Comparison of ENCODE assay signal across 1 cellular context in the genomic region with DNA sequence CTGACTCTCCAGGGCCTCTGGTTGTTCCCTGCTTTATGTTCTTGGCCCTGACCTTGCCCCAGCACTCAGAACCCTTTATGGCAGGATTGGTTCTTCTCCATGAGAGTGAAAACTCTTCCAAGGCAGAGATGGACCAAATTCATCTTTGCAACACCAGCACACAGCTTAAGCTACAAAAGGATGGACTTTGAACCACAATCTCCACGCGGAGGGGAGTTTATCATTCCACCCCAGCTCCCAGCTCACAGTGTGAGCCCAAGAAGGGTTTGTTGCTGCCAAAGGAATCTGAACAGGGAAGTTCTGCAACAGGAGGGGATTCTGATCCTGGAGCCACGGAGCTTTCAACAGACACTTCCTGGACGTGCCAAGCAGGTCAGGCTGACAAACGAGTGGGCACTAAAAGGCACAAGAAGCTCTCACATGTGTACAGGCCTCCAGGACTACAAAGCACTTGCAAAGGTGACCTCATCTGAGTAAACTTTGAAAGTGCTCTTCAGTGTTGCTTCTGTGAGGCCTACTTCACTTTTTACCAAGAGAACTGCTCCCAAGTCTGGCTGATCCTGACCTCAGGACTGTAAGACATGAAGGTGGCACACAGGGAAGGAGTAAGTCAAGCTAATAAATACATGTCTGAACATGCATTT.
TF ChIP-seq lines count a peak whose summit lies in the region.

No MANE protein-coding gene starts in this region.

TF ChIP-seq in HepG2, 621 proteins besides CTCF, POLR2A, EP300 and RAD21 (continued from another document and continues in another):
- TF ChIP-seq, protein P1, sequence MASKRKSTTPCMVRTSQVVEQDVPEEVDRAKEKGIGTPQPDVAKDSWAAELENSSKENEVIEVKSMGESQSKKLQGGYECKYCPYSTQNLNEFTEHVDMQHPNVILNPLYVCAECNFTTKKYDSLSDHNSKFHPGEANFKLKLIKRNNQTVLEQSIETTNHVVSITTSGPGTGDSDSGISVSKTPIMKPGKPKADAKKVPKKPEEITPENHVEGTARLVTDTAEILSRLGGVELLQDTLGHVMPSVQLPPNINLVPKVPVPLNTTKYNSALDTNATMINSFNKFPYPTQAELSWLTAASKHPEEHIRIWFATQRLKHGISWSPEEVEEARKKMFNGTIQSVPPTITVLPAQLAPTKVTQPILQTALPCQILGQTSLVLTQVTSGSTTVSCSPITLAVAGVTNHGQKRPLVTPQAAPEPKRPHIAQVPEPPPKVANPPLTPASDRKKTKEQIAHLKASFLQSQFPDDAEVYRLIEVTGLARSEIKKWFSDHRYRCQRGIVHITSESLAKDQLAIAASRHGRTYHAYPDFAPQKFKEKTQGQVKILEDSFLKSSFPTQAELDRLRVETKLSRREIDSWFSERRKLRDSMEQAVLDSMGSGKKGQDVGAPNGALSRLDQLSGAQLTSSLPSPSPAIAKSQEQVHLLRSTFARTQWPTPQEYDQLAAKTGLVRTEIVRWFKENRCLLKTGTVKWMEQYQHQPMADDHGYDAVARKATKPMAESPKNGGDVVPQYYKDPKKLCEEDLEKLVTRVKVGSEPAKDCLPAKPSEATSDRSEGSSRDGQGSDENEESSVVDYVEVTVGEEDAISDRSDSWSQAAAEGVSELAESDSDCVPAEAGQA (IDR thresholded peaks at IDR 0.05; ENCODE audit: low read depth), result no peak
- TF ChIP-seq, protein P1 (CRISPR knock-in tag; IDR thresholded peaks at IDR 0.05; ENCODE audit: borderline replicate concordance), result no peak
- TF ChIP-seq ZNF773 (CRISPR knock-in tag; IDR thresholded peaks at IDR 0.05; ENCODE audit: borderline replicate concordance) (no peak), ZNF543 (CRISPR knock-in tag; IDR thresholded peaks at IDR 0.05) (peak; percentile 75; the same call in 1 of the 2 replicates), PCBP1 (IDR thresholded peaks at IDR 0.05; ENCODE audit: borderline replicate concordance, low read depth, low read length) (no peak), NR2F6 (IDR thresholded peaks at IDR 0.05) (peak; percentile 67; the same call in 1 of the 2 replicates), NR2F6 (CRISPR knock-in tag; IDR thresholded peaks at IDR 0.05) (peak; percentile 78), FOXJ3 (CRISPR knock-in tag; IDR thresholded peaks at IDR 0.05; ENCODE audit: borderline replicate concordance) (peak; percentile 81; the same call in 1 of the 2 replicates), ZNF251 (CRISPR knock-in tag; IDR thresholded peaks at IDR 0.05) (no peak), ISL2 (CRISPR knock-in tag; IDR thresholded peaks at IDR 0.05) (peak; percentile 94), HINFP (CRISPR knock-in tag; IDR thresholded peaks at IDR 0.05; ENCODE audit: low read depth) (no peak; the same call in 1 of the 2 replicates), DPF2 (CRISPR knock-in tag; IDR thresholded peaks at IDR 0.05; ENCODE audit: borderline replicate concordance, low read depth) (peak; percentile 60), MTF2 (CRISPR knock-in tag; IDR thresholded peaks at IDR 0.05; ENCODE audit: borderline replicate concordance) (no peak), ZNF616 (CRISPR knock-in tag; IDR thresholded peaks at IDR 0.05; ENCODE audit: low read depth) (no peak), ZNF20 (CRISPR knock-in tag; IDR thresholded peaks at IDR 0.05) (no peak), ZNF704 (CRISPR knock-in tag; IDR thresholded peaks at IDR 0.05; ENCODE audit: borderline replicate concordance) (peak; percentile 74; the same call in 1 of the 2 replicates), ARNTL (CRISPR knock-in tag; IDR thresholded peaks at IDR 0.05) (peak; percentile 83), SRF (IDR thresholded peaks at IDR 0.05; ENCODE audit: low read depth, low read length) (no peak), ZNF530 (CRISPR knock-in tag; IDR thresholded peaks at IDR 0.05; ENCODE audit: low read depth) (no peak), GLI4 (CRISPR knock-in tag; IDR thresholded peaks at IDR 0.05; ENCODE audit: borderline replicate concordance) (no peak), ZBTB37 (CRISPR knock-in tag; IDR thresholded peaks at IDR 0.05) (no peak), TMF1 (CRISPR knock-in tag; IDR thresholded peaks at IDR 0.05; ENCODE audit: low read depth) (no peak; the same call in 1 of the 2 replicates), MIER2 (CRISPR knock-in tag; IDR thresholded peaks at IDR 0.05) (peak; percentile 83; the same call in 1 of the 2 replicates), IRX3 (CRISPR knock-in tag; IDR thresholded peaks at IDR 0.05; ENCODE audit: borderline replicate concordance, low read depth) (peak; percentile 18; the same call in 1 of the 2 replicates), TCF7 (IDR thresholded peaks at IDR 0.05; ENCODE audit: low read depth) (peak; percentile 91), NRL (CRISPR knock-in tag; IDR thresholded peaks at IDR 0.05; ENCODE audit: borderline replicate concordance) (no peak), TSC22D2 (CRISPR knock-in tag; IDR thresholded peaks at IDR 0.05; ENCODE audit: borderline replicate concordance) (no peak; the same call in 1 of the 2 replicates), ZBTB7A (CRISPR knock-in tag; IDR thresholded peaks at IDR 0.05) (no peak), YEATS2 (CRISPR knock-in tag; IDR thresholded peaks at IDR 0.05; ENCODE audit: borderline replicate concordance) (peak; percentile 78; the same call in 1 of the 2 replicates), ZNF737 (CRISPR knock-in tag; IDR thresholded peaks at IDR 0.05; ENCODE audit: borderline replicate concordance) (no peak), ZMYM2 (CRISPR knock-in tag; IDR thresholded peaks at IDR 0.05) (0 out of 2 replicates have a peak, but pooled peaks have one; percentile 54), KMT2B (CRISPR knock-in tag; IDR thresholded peaks at IDR 0.05) (peak; percentile 74), CENPT (CRISPR knock-in tag; IDR thresholded peaks at IDR 0.05; ENCODE audit: low read depth) (no peak)
- TF ChIP-seq, protein P2, sequence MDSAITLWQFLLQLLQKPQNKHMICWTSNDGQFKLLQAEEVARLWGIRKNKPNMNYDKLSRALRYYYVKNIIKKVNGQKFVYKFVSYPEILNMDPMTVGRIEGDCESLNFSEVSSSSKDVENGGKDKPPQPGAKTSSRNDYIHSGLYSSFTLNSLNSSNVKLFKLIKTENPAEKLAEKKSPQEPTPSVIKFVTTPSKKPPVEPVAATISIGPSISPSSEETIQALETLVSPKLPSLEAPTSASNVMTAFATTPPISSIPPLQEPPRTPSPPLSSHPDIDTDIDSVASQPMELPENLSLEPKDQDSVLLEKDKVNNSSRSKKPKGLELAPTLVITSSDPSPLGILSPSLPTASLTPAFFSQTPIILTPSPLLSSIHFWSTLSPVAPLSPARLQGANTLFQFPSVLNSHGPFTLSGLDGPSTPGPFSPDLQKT (CRISPR knock-in tag; IDR thresholded peaks at IDR 0.05; ENCODE audit: borderline replicate concordance), result no peak
- TF ChIP-seq, protein P3, sequence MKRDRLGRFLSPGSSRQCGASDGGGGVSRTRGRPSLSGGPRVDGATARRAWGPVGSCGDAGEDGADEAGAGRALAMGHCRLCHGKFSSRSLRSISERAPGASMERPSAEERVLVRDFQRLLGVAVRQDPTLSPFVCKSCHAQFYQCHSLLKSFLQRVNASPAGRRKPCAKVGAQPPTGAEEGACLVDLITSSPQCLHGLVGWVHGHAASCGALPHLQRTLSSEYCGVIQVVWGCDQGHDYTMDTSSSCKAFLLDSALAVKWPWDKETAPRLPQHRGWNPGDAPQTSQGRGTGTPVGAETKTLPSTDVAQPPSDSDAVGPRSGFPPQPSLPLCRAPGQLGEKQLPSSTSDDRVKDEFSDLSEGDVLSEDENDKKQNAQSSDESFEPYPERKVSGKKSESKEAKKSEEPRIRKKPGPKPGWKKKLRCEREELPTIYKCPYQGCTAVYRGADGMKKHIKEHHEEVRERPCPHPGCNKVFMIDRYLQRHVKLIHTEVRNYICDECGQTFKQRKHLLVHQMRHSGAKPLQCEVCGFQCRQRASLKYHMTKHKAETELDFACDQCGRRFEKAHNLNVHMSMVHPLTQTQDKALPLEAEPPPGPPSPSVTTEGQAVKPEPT (CRISPR knock-in tag; IDR thresholded peaks at IDR 0.05; ENCODE audit: low read depth), result peak; percentile 81; the same call in 1 of the 2 replicates
- TF ChIP-seq, protein P4, sequence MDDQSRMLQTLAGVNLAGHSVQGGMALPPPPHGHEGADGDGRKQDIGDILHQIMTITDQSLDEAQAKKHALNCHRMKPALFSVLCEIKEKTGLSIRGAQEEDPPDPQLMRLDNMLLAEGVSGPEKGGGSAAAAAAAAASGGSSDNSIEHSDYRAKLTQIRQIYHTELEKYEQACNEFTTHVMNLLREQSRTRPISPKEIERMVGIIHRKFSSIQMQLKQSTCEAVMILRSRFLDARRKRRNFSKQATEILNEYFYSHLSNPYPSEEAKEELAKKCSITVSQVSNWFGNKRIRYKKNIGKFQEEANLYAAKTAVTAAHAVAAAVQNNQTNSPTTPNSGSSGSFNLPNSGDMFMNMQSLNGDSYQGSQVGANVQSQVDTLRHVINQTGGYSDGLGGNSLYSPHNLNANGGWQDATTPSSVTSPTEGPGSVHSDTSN (CRISPR knock-in tag; IDR thresholded peaks at IDR 0.05; ENCODE audit: borderline replicate concordance), result 0 out of 2 replicates have a peak, but pooled peaks have one; percentile 19
- TF ChIP-seq, protein P5, sequence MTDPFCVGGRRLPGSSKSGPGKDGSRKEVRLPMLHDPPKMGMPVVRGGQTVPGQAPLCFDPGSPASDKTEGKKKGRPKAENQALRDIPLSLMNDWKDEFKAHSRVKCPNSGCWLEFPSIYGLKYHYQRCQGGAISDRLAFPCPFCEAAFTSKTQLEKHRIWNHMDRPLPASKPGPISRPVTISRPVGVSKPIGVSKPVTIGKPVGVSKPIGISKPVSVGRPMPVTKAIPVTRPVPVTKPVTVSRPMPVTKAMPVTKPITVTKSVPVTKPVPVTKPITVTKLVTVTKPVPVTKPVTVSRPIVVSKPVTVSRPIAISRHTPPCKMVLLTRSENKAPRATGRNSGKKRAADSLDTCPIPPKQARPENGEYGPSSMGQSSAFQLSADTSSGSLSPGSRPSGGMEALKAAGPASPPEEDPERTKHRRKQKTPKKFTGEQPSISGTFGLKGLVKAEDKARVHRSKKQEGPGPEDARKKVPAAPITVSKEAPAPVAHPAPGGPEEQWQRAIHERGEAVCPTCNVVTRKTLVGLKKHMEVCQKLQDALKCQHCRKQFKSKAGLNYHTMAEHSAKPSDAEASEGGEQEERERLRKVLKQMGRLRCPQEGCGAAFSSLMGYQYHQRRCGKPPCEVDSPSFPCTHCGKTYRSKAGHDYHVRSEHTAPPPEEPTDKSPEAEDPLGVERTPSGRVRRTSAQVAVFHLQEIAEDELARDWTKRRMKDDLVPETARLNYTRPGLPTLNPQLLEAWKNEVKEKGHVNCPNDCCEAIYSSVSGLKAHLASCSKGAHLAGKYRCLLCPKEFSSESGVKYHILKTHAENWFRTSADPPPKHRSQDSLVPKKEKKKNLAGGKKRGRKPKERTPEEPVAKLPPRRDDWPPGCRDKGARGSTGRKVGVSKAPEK (CRISPR knock-in tag; IDR thresholded peaks at IDR 0.05; ENCODE audit: borderline replicate concordance), result 0 out of 2 replicates have a peak, but pooled peaks have one; percentile 71
- TF ChIP-seq, protein P6, sequence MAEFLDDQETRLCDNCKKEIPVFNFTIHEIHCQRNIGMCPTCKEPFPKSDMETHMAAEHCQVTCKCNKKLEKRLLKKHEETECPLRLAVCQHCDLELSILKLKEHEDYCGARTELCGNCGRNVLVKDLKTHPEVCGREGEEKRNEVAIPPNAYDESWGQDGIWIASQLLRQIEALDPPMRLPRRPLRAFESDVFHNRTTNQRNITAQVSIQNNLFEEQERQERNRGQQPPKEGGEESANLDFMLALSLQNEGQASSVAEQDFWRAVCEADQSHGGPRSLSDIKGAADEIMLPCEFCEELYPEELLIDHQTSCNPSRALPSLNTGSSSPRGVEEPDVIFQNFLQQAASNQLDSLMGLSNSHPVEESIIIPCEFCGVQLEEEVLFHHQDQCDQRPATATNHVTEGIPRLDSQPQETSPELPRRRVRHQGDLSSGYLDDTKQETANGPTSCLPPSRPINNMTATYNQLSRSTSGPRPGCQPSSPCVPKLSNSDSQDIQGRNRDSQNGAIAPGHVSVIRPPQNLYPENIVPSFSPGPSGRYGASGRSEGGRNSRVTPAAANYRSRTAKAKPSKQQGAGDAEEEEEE (CRISPR knock-in tag; IDR thresholded peaks at IDR 0.05; ENCODE audit: borderline replicate concordance), result no peak
